Comparison of ENCODE assay signal across 14 cellular contexts in genomic region chr12:70048521-70049245, GRCh38.
"Had no signal": no experiment of that assay in that cellular context is flagged by ENCODE, and none has a peak within 500 bp of the region (broad histone marks: within the 10 kb centered on the region; RNA-seq: fewer than 3 reads in every experiment).

No MANE protein-coding gene starts in this region.

- H3K27me3 ChIP-seq: brain microvascular endothelial cell, dorsolateral prefrontal cortex, esophagus muscularis mucosa, testis had no signal

- ATAC-seq: activated CD4-positive, CD25-positive, alpha-beta regulatory T cell treated with anti-CD3 and anti-CD28 coated beads, Interleukin-2, amount 50 U/mL, for 24 hours; left ventricle myocardium superior had no signal

- H3K9me3 ChIP-seq: esophagus muscularis mucosa, testis had no signal

- H3K79me2 ChIP-seq: parathyroid adenoma had no signal

- H2AFZ ChIP-seq: parathyroid adenoma had no signal

- FAIRE-seq: islet of Langerhans had no signal

- H3K4me1 ChIP-seq: parathyroid adenoma, testis had no signal

- DNase-seq: activated effector memory CD4-positive, alpha-beta T cell treated with anti-CD3 and anti-CD28 coated beads, Interleukin-2, amount 50 U/mL, for 16 hours; activated T-cell treated with anti-CD3 and anti-CD28 coated beads, Interleukin-2, amount 50 U/mL, for 4 hours; amygdala; brain microvascular endothelial cell; dorsolateral prefrontal cortex; foreskin fibroblast; left ventricle myocardium superior; stimulated activated CD4-positive, alpha-beta T cell treated with anti-CD3 and anti-CD28 coated beads, Interleukin-4, amount 100 ng/mL, for 1 hour; stimulated activated CD8-positive, alpha-beta memory T cell treated with anti-CD3 and anti-CD28 coated beads, Interleukin-4, amount 100 ng/mL, for 48 hours; testis had no signal

- H3K4me3 ChIP-seq: dorsolateral prefrontal cortex, esophagus muscularis mucosa, testis had no signal

- H3K36me3 ChIP-seq: brain microvascular endothelial cell, esophagus muscularis mucosa had no signal

- H3K27ac ChIP-seq: brain microvascular endothelial cell, dorsolateral prefrontal cortex, esophagus muscularis mucosa, parathyroid adenoma, testis had no signal

- H3K9ac ChIP-seq: parathyroid adenoma had no signal
